Comparison of ENCODE assay signal across 25 cellular contexts in genomic region chr7:27181176-27181520, GRCh38. TPM values are rescaled to one million over a fixed set of nuclear protein-coding genes. Genes with fewer than 3 reads are reported as not detected.
DNase-seq lines count a peak whose midpoint lies in the region; ATAC-seq and TF ChIP-seq lines count a peak whose summit lies in the region.
"Had no signal": no experiment of that assay in that cellular context is flagged by ENCODE, and none has a peak within 500 bp of the region (broad histone marks: within the 10 kb centered on the region; RNA-seq: fewer than 3 reads in every experiment).

No MANE protein-coding gene starts in this region.

- intact Hi-C loops in mucosa of descending colon (cut with DNase I, micrococcal nuclease): no loop called here

- TF ChIP-seq CTCF in brain (conservative IDR thresholded peaks at IDR 0.05) (no peak), mucosa of descending colon (IDR thresholded peaks at IDR 0.05) (no peak)

- peak; percentile 49 for DNase-seq in GM23248
- DNase-seq in mucosa of descending colon: peak in 2 of 3 donors; percentile 36 to 41
- DNase-seq in activated CD4-positive, alpha-beta memory T cell treated with anti-CD3 and anti-CD28 coated beads, Interleukin-2, amount 10 ng/mL, durations not matched to agents 7 days and 5 days: no peak
- no peak for DNase-seq in stimulated activated CD4-positive, alpha-beta T cell treated with anti-CD3 and anti-CD28 coated beads, Interleukin-15, amount 100 ng/mL, for 24 hours
- DNase-seq in RPMI8226: no peak
- DNase-seq: activated CD8-positive, alpha-beta T cell treated with anti-CD3 and anti-CD28 coated beads for 36 hours; DND-41; foreskin melanocyte; left ventricle myocardium superior; NCI-H1092 treated with DMSO at 0.1 percent for 48 hours; NCI-H2107; NCI-H510A treated with DMSO at 0.1 percent for 48 hours; SHP77 treated with DMSO at 0.1 percent for 48 hours; stimulated activated CD4-positive, alpha-beta T cell treated with anti-CD3 and anti-CD28 coated beads, Interleukin-12 subunit alpha, Interleukin-12 subunit beta, amount 100 ng/mL, for 4 hours had no signal

- no peaks in the 10 kb centered on the region for H4K20me1 ChIP-seq in GM23248 (ENCODE audit: insufficient read depth)

- H3K4me3 ChIP-seq in GM23248 (no peak overlapping the region), mucosa of descending colon (no peak overlapping the region), subcutaneous abdominal adipose tissue (ENCODE audit: low read depth in 1 of 5, low read length in 5 of 5) (no peak overlapping the region)

- H3K4me1 Mint-ChIP-seq in brain: peaks cover 37% of the 10 kb centered on the region
- H3K4me1 Mint-ChIP-seq in activated CD4-positive, alpha-beta memory T cell treated with anti-CD3 and anti-CD28 coated beads, Interleukin-2, amount 10 ng/mL, durations not matched to agents 7 days and 5 days: peaks cover 17% of the 10 kb centered on the region

- ATAC-seq in mucosa of descending colon: no peak
- ATAC-seq in GM19397 (IDR thresholded peaks at IDR 0.05; ENCODE audit: unreplicated experiment): no peak
- ATAC-seq: activated CD8-positive, alpha-beta T cell treated with anti-CD3 and anti-CD28 coated beads for 36 hours; left ventricle myocardium superior; naive thymus-derived CD4-positive, alpha-beta T cell; WTC11 had no signal

- H3K27me3 ChIP-seq in GM23248 (replicated peaks; ENCODE audit: insufficient read depth) (no peaks in the 10 kb centered on the region), subcutaneous abdominal adipose tissue (ENCODE audit: control insufficient read depth in 5 of 5, insufficient read depth in 4 of 5, low read length in 5 of 5) (peaks cover 0 to 42% (median 33%) of the 10 kb centered on the region in 5 donors)

- 29 to 44% methylated on average over 3 of the region's 3 CpGs for WGBS in GM23248 (ENCODE audit: low coverage in 1 of 2, low lambda C conversion rate in 2 of 2, missing lambda C conversion rate in 2 of 2), 2 experiments

- POLR2A ChIA-PET in activated CD4-positive, alpha-beta memory T cell treated with anti-CD3 and anti-CD28 coated beads, Interleukin-2, amount 10 ng/mL, durations not matched to agents 7 days and 5 days (lab: Charles Lee): no interaction called here

- H3K79me2 ChIP-seq in GM23248 (ENCODE audit: insufficient read depth): peaks cover 76% of the 10 kb centered on the region

- H3K9me3 ChIP-seq in GM23248 (ENCODE audit: low read depth) (no peaks in the 10 kb centered on the region), mucosa of descending colon (no peaks in the 10 kb centered on the region), subcutaneous abdominal adipose tissue (ENCODE audit: control insufficient read depth in 5 of 5, low read length in 5 of 5) (no peaks in the 10 kb centered on the region)

- H3F3A ChIP-seq in GM23248 (ENCODE audit: insufficient read depth): no peaks in the 10 kb centered on the region; the same call in 1 of the 2 replicates

- no peaks in the 10 kb centered on the region for H3K9me2 ChIP-seq in GM23248 (ENCODE audit: insufficient read depth)

- H3K4me3 Mint-ChIP-seq in brain: peak overlapping the region in 3 of 5 experiments; percentile 18 to 80 (median 68)
- H3K4me3 Mint-ChIP-seq in activated CD4-positive, alpha-beta memory T cell treated with anti-CD3 and anti-CD28 coated beads, Interleukin-2, amount 10 ng/mL, durations not matched to agents 7 days and 5 days: no peak overlapping the region
- H3K4me3 Mint-ChIP-seq: activated CD8-positive, alpha-beta T cell treated with anti-CD3 and anti-CD28 coated beads for 36 hours; H9; type B pancreatic cell; WTC11 had no signal

- CTCF ChIA-PET in activated CD4-positive, alpha-beta memory T cell treated with anti-CD3 and anti-CD28 coated beads, Interleukin-2, amount 10 ng/mL, durations not matched to agents 7 days and 5 days (lab: Charles Lee): interaction anchor here (2.8 kb wide), 1 partner anchor 20 kb away, joined by 10 read pairs; no protein-coding TSS in a partner anchor

- H2AFZ ChIP-seq in GM23248: no peak overlapping the region

- peak overlapping the region; percentile 100 for H3K4me2 ChIP-seq in GM23248 (ENCODE audit: unreplicated experiment)
- H3K4me2 ChIP-seq: KMS-11 had no signal

- in situ Hi-C loops in GM23248 (cut with MboI): no loop called here

- peaks cover 0 to 13% (median 7%) of the 10 kb centered on the region in 5 experiments for H3K9me3 Mint-ChIP-seq in brain
- no peaks in the 10 kb centered on the region for H3K9me3 Mint-ChIP-seq in activated CD4-positive, alpha-beta memory T cell treated with anti-CD3 and anti-CD28 coated beads, Interleukin-2, amount 10 ng/mL, durations not matched to agents 7 days and 5 days
- H3K9me3 Mint-ChIP-seq: activated CD8-positive, alpha-beta T cell treated with anti-CD3 and anti-CD28 coated beads for 36 hours; type B pancreatic cell; WTC11 had no signal

- H3K9ac ChIP-seq in GM23248 (peak overlapping the region; percentile 98; the same call in 1 of the 2 replicates), subcutaneous abdominal adipose tissue (ENCODE audit: low read length in 5 of 5) (peak overlapping the region in 1 of 5 donors; percentile 56)
- H3K9ac ChIP-seq: KMS-11 had no signal

- no peaks in the 10 kb centered on the region for H3K36me3 Mint-ChIP-seq in brain
- peaks cover 5% of the 10 kb centered on the region for H3K36me3 Mint-ChIP-seq in activated CD4-positive, alpha-beta memory T cell treated with anti-CD3 and anti-CD28 coated beads, Interleukin-2, amount 10 ng/mL, durations not matched to agents 7 days and 5 days (ENCODE audit: low read depth)
- H3K36me3 Mint-ChIP-seq: CD8-positive, alpha-beta memory T cell; naive thymus-derived CD4-positive, alpha-beta T cell; type B pancreatic cell had no signal

- H3K36me3 ChIP-seq in GM23248 (ENCODE audit: low read depth) (no peaks in the 10 kb centered on the region), mucosa of descending colon (ENCODE audit: low read depth) (no peaks in the 10 kb centered on the region), subcutaneous abdominal adipose tissue (ENCODE audit: control insufficient read depth in 5 of 5, insufficient read depth in 5 of 5, low read length in 5 of 5) (no peaks in the 10 kb centered on the region)

- H3K27ac Mint-ChIP-seq in brain: peak overlapping the region in 2 of 5 experiments; percentile 31 to 97
- no peak overlapping the region for H3K27ac Mint-ChIP-seq in activated CD4-positive, alpha-beta memory T cell treated with anti-CD3 and anti-CD28 coated beads, Interleukin-2, amount 10 ng/mL, durations not matched to agents 7 days and 5 days
- H3K27ac Mint-ChIP-seq: activated CD8-positive, alpha-beta T cell treated with anti-CD3 and anti-CD28 coated beads for 36 hours; H9; naive thymus-derived CD4-positive, alpha-beta T cell; type B pancreatic cell; WTC11 had no signal

- H3K27ac ChIP-seq in GM23248 (peak overlapping the region; percentile 99), subcutaneous abdominal adipose tissue (ENCODE audit: low read depth, low read length) (peak overlapping the region; percentile 98)
- H3K27ac ChIP-seq: KMS-11 had no signal

- peaks cover 100% of the 10 kb centered on the region for H3K27me3 Mint-ChIP-seq in brain
- H3K27me3 Mint-ChIP-seq in activated CD4-positive, alpha-beta memory T cell treated with anti-CD3 and anti-CD28 coated beads, Interleukin-2, amount 10 ng/mL, durations not matched to agents 7 days and 5 days: peaks cover 76% of the 10 kb centered on the region

- H3K4me1 ChIP-seq in GM23248 (ENCODE audit: insufficient read depth): peaks cover 46% of the 10 kb centered on the region
- peaks cover 32% of the 10 kb centered on the region for H3K4me1 ChIP-seq in mucosa of descending colon (ENCODE audit: low read depth)
- peaks cover 2 to 86% (median 78%) of the 10 kb centered on the region in 5 donors for H3K4me1 ChIP-seq in subcutaneous abdominal adipose tissue (ENCODE audit: control insufficient read depth in 5 of 5, insufficient read depth in 5 of 5, low read length in 5 of 5)

RNA-seq across cellular contexts. Expression of gene HOXA11, which starts 3.9 kb away (rescaled TPM):
- 8.3 and 10.5 TPM in 2 replicates for total RNA-seq in GM23248 (2014; rRNA removed; shearing (Covaris generic))
- polyA plus RNA-seq in GM23248 (2016; fragmentation: Nextera tagmentation; extraction: Ambion mirVana) (8.0 and 8.4 TPM in 2 replicates), brain (ENCODE audit: insufficient read depth, low read depth, low replicate concordance) (20.1 TPM)
- total RNA-seq in mucosa of descending colon: 10 to 100 TPM in 1 of 3 donors, 1 to 10 TPM in 2; 3.2 to 27.2 (median 5.4) TPM
- not detected for total RNA-seq in activated CD4-positive, alpha-beta memory T cell treated with anti-CD3 and anti-CD28 coated beads, Interleukin-2, amount 10 ng/mL, durations not matched to agents 7 days and 5 days
- total RNA-seq: CD8-positive, alpha-beta memory T cell; H9; left ventricle myocardium superior; naive thymus-derived CD4-positive, alpha-beta T cell; T-helper 1 cell treated with Interleukin-12 subunit alpha and Interleukin-12 subunit beta and Interleukin-4 antibody, amounts not matched to agents 30 ng/mL and 1 ng/mL, for 36 hours; WTC11 had no signal
- polyA plus RNA-seq: CD8-positive, alpha-beta memory T cell; naive thymus-derived CD4-positive, alpha-beta T cell had no signal

RNA-seq across cellular contexts. Expression of gene HOXA10, which starts 7.0 kb away (rescaled TPM):
- 27.4 and 29.3 TPM in 2 replicates for total RNA-seq in GM23248 (2014; rRNA removed; shearing (Covaris generic))
- polyA plus RNA-seq in GM23248 (2016; fragmentation: Nextera tagmentation; extraction: Ambion mirVana) (27.1 and 28.0 TPM in 2 replicates), brain (ENCODE audit: insufficient read depth, low read depth, low replicate concordance) (62.0 TPM)
- 10 to 100 TPM; 25.0 to 56.9 (median 25.8) TPM for total RNA-seq in mucosa of descending colon
- total RNA-seq in activated CD4-positive, alpha-beta memory T cell treated with anti-CD3 and anti-CD28 coated beads, Interleukin-2, amount 10 ng/mL, durations not matched to agents 7 days and 5 days: not detected
- total RNA-seq: activated CD8-positive, alpha-beta T cell treated with anti-CD3 and anti-CD28 coated beads for 36 hours; CD8-positive, alpha-beta memory T cell; H9; left ventricle myocardium superior; T-helper 1 cell treated with Interleukin-12 subunit alpha and Interleukin-12 subunit beta and Interleukin-4 antibody, amounts not matched to agents 30 ng/mL and 1 ng/mL, for 36 hours had no signal
- polyA plus RNA-seq: naive thymus-derived CD4-positive, alpha-beta T cell had no signal

RNA-seq across cellular contexts. Expression of gene HOXA9, which starts 15.8 kb away (rescaled TPM):
- 32.1 and 43.7 TPM in 2 replicates for total RNA-seq in GM23248 (2014; rRNA removed; shearing (Covaris generic))
- polyA plus RNA-seq in GM23248 (2016; fragmentation: Nextera tagmentation; extraction: Ambion mirVana) (26.9 and 28.3 TPM in 2 replicates), brain (ENCODE audit: insufficient read depth, low read depth, low replicate concordance) (1.1 TPM)
- total RNA-seq in mucosa of descending colon: 10 to 100 TPM; 22.0 to 27.9 (median 25.0) TPM
- not detected for total RNA-seq in activated CD4-positive, alpha-beta memory T cell treated with anti-CD3 and anti-CD28 coated beads, Interleukin-2, amount 10 ng/mL, durations not matched to agents 7 days and 5 days
- total RNA-seq: activated CD8-positive, alpha-beta T cell treated with anti-CD3 and anti-CD28 coated beads for 36 hours; CD8-positive, alpha-beta memory T cell; H9; left ventricle myocardium superior; T-helper 1 cell treated with Interleukin-12 subunit alpha and Interleukin-12 subunit beta and Interleukin-4 antibody, amounts not matched to agents 30 ng/mL and 1 ng/mL, for 36 hours; WTC11 had no signal
- polyA plus RNA-seq: CD8-positive, alpha-beta memory T cell; naive thymus-derived CD4-positive, alpha-beta T cell had no signal

RNA-seq across cellular contexts. Expression of gene HOXA13, which starts 18.7 kb away (rescaled TPM):
- 0.13 and 0.43 TPM in 2 replicates for total RNA-seq in GM23248 (2014; rRNA removed; shearing (Covaris generic))
- 0.13 and 0.15 TPM in 2 replicates for polyA plus RNA-seq in GM23248 (2016; fragmentation: Nextera tagmentation; extraction: Ambion mirVana)
- 0.54 TPM for polyA plus RNA-seq in brain (ENCODE audit: insufficient read depth, low read depth, low replicate concordance)
- total RNA-seq in mucosa of descending colon: 10 to 100 TPM; 28.0 to 54.3 (median 42.2) TPM
- not detected for total RNA-seq in activated CD4-positive, alpha-beta memory T cell treated with anti-CD3 and anti-CD28 coated beads, Interleukin-2, amount 10 ng/mL, durations not matched to agents 7 days and 5 days
- total RNA-seq: activated CD8-positive, alpha-beta T cell treated with anti-CD3 and anti-CD28 coated beads for 36 hours; CD8-positive, alpha-beta memory T cell; H9; left ventricle myocardium superior; naive thymus-derived CD4-positive, alpha-beta T cell; T-helper 1 cell treated with Interleukin-12 subunit alpha and Interleukin-12 subunit beta and Interleukin-4 antibody, amounts not matched to agents 30 ng/mL and 1 ng/mL, for 36 hours; WTC11 had no signal
- polyA plus RNA-seq: CD8-positive, alpha-beta memory T cell; endothelial cell of umbilical vein; naive thymus-derived CD4-positive, alpha-beta T cell had no signal

RNA-seq across cellular contexts. Expression of gene HOXA7, which starts 24.7 kb away (rescaled TPM):
- 3.4 and 6.6 TPM in 2 replicates for total RNA-seq in GM23248 (2014; rRNA removed; shearing (Covaris generic))
- polyA plus RNA-seq in GM23248 (2016; fragmentation: Nextera tagmentation; extraction: Ambion mirVana) (14.3 and 15.8 TPM in 2 replicates), brain (ENCODE audit: insufficient read depth, low read depth, low replicate concordance) (1.3 TPM)
- 10 to 100 TPM; 17.1 to 29.8 (median 27.9) TPM for total RNA-seq in mucosa of descending colon
- total RNA-seq in activated CD4-positive, alpha-beta memory T cell treated with anti-CD3 and anti-CD28 coated beads, Interleukin-2, amount 10 ng/mL, durations not matched to agents 7 days and 5 days: not detected
- total RNA-seq: activated CD8-positive, alpha-beta T cell treated with anti-CD3 and anti-CD28 coated beads for 36 hours; CD8-positive, alpha-beta memory T cell; H9; left ventricle myocardium superior; naive thymus-derived CD4-positive, alpha-beta T cell; T-helper 1 cell treated with Interleukin-12 subunit alpha and Interleukin-12 subunit beta and Interleukin-4 antibody, amounts not matched to agents 30 ng/mL and 1 ng/mL, for 36 hours; WTC11 had no signal
- polyA plus RNA-seq: CD8-positive, alpha-beta memory T cell; naive thymus-derived CD4-positive, alpha-beta T cell had no signal

Comparison
In these comparisons a context has a peak if more than half of its experiments do, and no peak if none do; other contexts are left out.
1. DNase-seq: peak in GM23248 (single experiment) and mucosa of descending colon (2 of 3); none in activated CD4-positive, alpha-beta memory T cell treated with anti-CD3 and anti-CD28 coated beads, Interleukin-2, amount 10 ng/mL, durations not matched to agents 7 days and 5 days (single experiment), stimulated activated CD4-positive, alpha-beta T cell treated with anti-CD3 and anti-CD28 coated beads, Interleukin-15, amount 100 ng/mL, for 24 hours (single experiment) and RPMI8226 (single experiment).
2. RNA of gene HOXA10, which starts 7.0 kb away (total RNA-seq): 27.4 to 29.3 TPM in GM23248 and 25.0 to 56.9 TPM in mucosa of descending colon; not detected in activated CD4-positive, alpha-beta memory T cell treated with anti-CD3 and anti-CD28 coated beads, Interleukin-2, amount 10 ng/mL, durations not matched to agents 7 days and 5 days; every median in the first group is over 10 times any median in the second.
3. RNA of gene HOXA9, which starts 15.8 kb away (total RNA-seq): 32.1 to 43.7 TPM in GM23248 and 22.0 to 27.9 TPM in mucosa of descending colon; not detected in activated CD4-positive, alpha-beta memory T cell treated with anti-CD3 and anti-CD28 coated beads, Interleukin-2, amount 10 ng/mL, durations not matched to agents 7 days and 5 days; every median in the first group is over 10 times any median in the second.